ENCODE assay signal across 20 cellular contexts in genomic region chr3:41600616-41601015, GRCh38.
DNase-seq lines count a peak whose midpoint lies in the region; ATAC-seq and TF ChIP-seq lines count a peak whose summit lies in the region.
"Had no signal": no experiment of that assay in that cellular context is flagged by ENCODE, and none has a peak within 500 bp of the region (broad histone marks: within the 10 kb centered on the region; RNA-seq: fewer than 3 reads in every experiment).

No MANE protein-coding gene starts in this region.

- no peak for ATAC-seq in HG03442 (IDR thresholded peaks at IDR 0.05; ENCODE audit: unreplicated experiment)
- ATAC-seq: K562 had no signal

- no peaks in the 10 kb centered on the region for H3K9me3 Mint-ChIP-seq in MCF 10A (ENCODE audit: unreplicated experiment)

- CTCF ChIA-PET in MCF 10A (lab: Yijun Ruan, JAX) = interaction anchor here (0.6 kb wide), 1 partner anchor 32 kb away, joined by 3 read pairs; no protein-coding TSS in a partner anchor
- CTCF ChIA-PET in mammary epithelial cell (lab: Charles Lee; ENCODE audit: low non-redundant PET) = interaction anchor here (0.6 kb wide), 1 partner anchor 1359 kb away, joined by 3 read pairs; no protein-coding TSS in a partner anchor

- TF ChIP-seq CTCF in MCF 10A (IDR thresholded peaks at IDR 0.05; ENCODE audit: unreplicated experiment) (no peak), mammary epithelial cell (conservative IDR thresholded peaks at IDR 0.05 in 1 of 2, IDR thresholded peaks at IDR 0.05 in 1 of 2; ENCODE audit: extremely low read depth in 1 of 2, insufficient read depth in 1 of 2, low read depth in 1 of 2, low read length in 2 of 2) (no peak), transverse colon (IDR thresholded peaks at IDR 0.05) (no peak)

- no peak overlapping the region for H3K4me2 ChIP-seq in mammary epithelial cell (ENCODE audit: insufficient read depth, low read depth, low read length)
- H3K4me2 ChIP-seq: PC-9 had no signal

- in situ Hi-C loops in mammary epithelial cell (cut with MboI; ENCODE audit: low sequenced_read_pairs in 2 of 2) (no loop called here), transverse colon (cut with MboI; ENCODE audit: low pct_ligation_motif_present in 1 of 4, low pct_unique_long_range_greater_than_20kb in 1 of 4, low sequenced_read_pairs in 3 of 4) (no loop called here)

- no peak overlapping the region for H3K27ac Mint-ChIP-seq in MCF 10A (ENCODE audit: low read depth, unreplicated experiment)
- H3K27ac Mint-ChIP-seq: B cell had no signal

- no peaks in the 10 kb centered on the region for H3K36me3 Mint-ChIP-seq in MCF 10A (ENCODE audit: insufficient read depth, unreplicated experiment)

- no peaks in the 10 kb centered on the region for H3K79me2 ChIP-seq in mammary epithelial cell (ENCODE audit: insufficient read depth, low read length)

- H3K27ac ChIP-seq in mammary epithelial cell (ENCODE audit: insufficient read depth, low read depth, low read length) (no peak overlapping the region), substantia nigra (ENCODE audit: low read depth, low read length, poor library complexity, severe bottlenecking) (no peak overlapping the region), transverse colon (no peak overlapping the region)
- H3K27ac ChIP-seq: PC-9, RWPE1 had no signal

- no peak overlapping the region for H3K4me3 Mint-ChIP-seq in MCF 10A (ENCODE audit: unreplicated experiment)
- H3K4me3 Mint-ChIP-seq: B cell had no signal

- DNase-seq in MCF 10A (ENCODE audit: unreplicated experiment) (peak; percentile 9), mammary epithelial cell (no peak), astrocyte of the hippocampus (ENCODE audit: low read depth, low spot score) (peak; percentile 71), inferior parietal cortex (ENCODE audit: extremely low spot score) (peak; percentile 15), substantia nigra (lab: John Stamatoyannopoulos, UW) (no peak), transverse colon (no peak)
- no peak for DNase-seq in activated CD4-positive, CD25-positive, alpha-beta regulatory T cell treated with anti-CD3 and anti-CD28 coated beads, Interleukin-2, amount 50 U/mL, for 72 hours
- DNase-seq: 8988T, DMS 273 treated with DMSO at 0.1 percent for 48 hours, GF-D8, NCI-H1417 treated with DMSO at 0.1 percent for 48 hours, NCI-H187 treated with DMSO at 0.1 percent for 48 hours, NCI-H2227 treated with DMSO at 0.1 percent for 48 hours, NCI-H524, PC-9, SIG-M5 had no signal

- intact Hi-C loops in MCF 10A (cut with micrococcal nuclease) (no loop called here), mammary epithelial cell (cut with micrococcal nuclease) (no loop called here), transverse colon (cut with DNase I; ENCODE audit: low total_unique reads) (no loop called here)

- POLR2A ChIA-PET in MCF 10A (lab: Yijun Ruan, JAX) = no interaction called here

- no peaks in the 10 kb centered on the region for H3K27me3 Mint-ChIP-seq in MCF 10A (ENCODE audit: insufficient read depth, unreplicated experiment)
- H3K27me3 Mint-ChIP-seq: B cell had no signal

- H3K4me3 ChIP-seq in mammary epithelial cell (replicated peaks in 1 of 3; ENCODE audit: insufficient read depth in 1 of 3, low read depth in 2 of 3, low read length in 3 of 3) = no peak overlapping the region
- H3K4me3 ChIP-seq in transverse colon = no peak overlapping the region
- H3K4me3 ChIP-seq: K562, PC-9 had no signal

- H2AFZ ChIP-seq in mammary epithelial cell (ENCODE audit: low read depth, low read length) = no peak overlapping the region
- H2AFZ ChIP-seq: PC-9 had no signal

- H3K36me3 ChIP-seq in mammary epithelial cell (ENCODE audit: insufficient read depth, low read length) = no peaks in the 10 kb centered on the region
- no peaks in the 10 kb centered on the region for H3K36me3 ChIP-seq in transverse colon

- dilution Hi-C loops in mammary epithelial cell (cut with HindIII; ENCODE audit: low sequenced_read_pairs) = no loop called here

- H3K4me1 ChIP-seq in mammary epithelial cell (ENCODE audit: insufficient read depth, low read length) (no peaks in the 10 kb centered on the region), transverse colon (no peaks in the 10 kb centered on the region)

- H3K9ac ChIP-seq in mammary epithelial cell (ENCODE audit: insufficient read depth, low read length) = no peak overlapping the region

- H3K9me3 ChIP-seq in mammary epithelial cell (replicated peaks; ENCODE audit: insufficient read depth, low read length) (no peaks in the 10 kb centered on the region), transverse colon (no peaks in the 10 kb centered on the region)

- TF ChIP-seq POLR2A in transverse colon (IDR thresholded peaks at IDR 0.05) = no peak

- H3K27me3 ChIP-seq in mammary epithelial cell (ENCODE audit: insufficient read depth, low read length) = no peaks in the 10 kb centered on the region
- H3K27me3 ChIP-seq in transverse colon = no peaks in the 10 kb centered on the region

- no peaks in the 10 kb centered on the region for H4K20me1 ChIP-seq in mammary epithelial cell (ENCODE audit: insufficient read depth, low read length)

- no peak for TF ChIP-seq EP300 in transverse colon (IDR thresholded peaks at IDR 0.05; ENCODE audit: low read depth)

- no peaks in the 10 kb centered on the region for H3K4me1 Mint-ChIP-seq in MCF 10A (ENCODE audit: insufficient read depth, unreplicated experiment)

- no TSS peak for BruUV-seq in MCF 10A (replicated peaks; lab: Mats Ljungman, UMichigan)
- BruUV-seq in mammary epithelial cell (replicated peaks; lab: Mats Ljungman, UMichigan) = no TSS peak

- WGBS in mammary epithelial cell (ENCODE audit: low coverage, missing lambda C conversion rate) = 75% methylated on average over 2 of the region's 2 CpGs
- WGBS in transverse colon (ENCODE audit: low coverage in 1 of 2), 2 donors = 76% methylated on average over 2 of the region's 2 CpGs; no CpG with 5 or more reads in 1 of the 2 donors

Comparison
In these comparisons a context has a peak if more than half of its experiments do, and no peak if none do; other contexts are left out.
1. DNase-seq: peak in MCF 10A (single experiment), astrocyte of the hippocampus (single experiment) and inferior parietal cortex (single experiment); none in mammary epithelial cell (single experiment), substantia nigra (0 of 49), transverse colon (single experiment) and activated CD4-positive, CD25-positive, alpha-beta regulatory T cell treated with anti-CD3 and anti-CD28 coated beads, Interleukin-2, amount 50 U/mL, for 72 hours (single experiment).